Comparison of ENCODE assay signal across 11 cellular contexts in genomic region chr6:134748484-134748883, GRCh38.
"Had no signal": no experiment of that assay in that cellular context is flagged by ENCODE, and none has a peak within 500 bp of the region (broad histone marks: within the 10 kb centered on the region; RNA-seq: fewer than 3 reads in every experiment).

No MANE protein-coding gene starts in this region.

- FAIRE-seq: H1, H54 had no signal

- DNase-seq: GM23248, GOT3, H7, H9, HCEC 1CT, HFFc6 had no signal

- H3K4me3 ChIP-seq: GM23248, GM23338, HAP-1 had no signal

- H3K4me2 ChIP-seq: GM23338 had no signal

- ATAC-seq: GM23338, HCT116 had no signal

- H2AFZ ChIP-seq: GM23248, GM23338 had no signal

- H3K4me3 Mint-ChIP-seq: GM23338, H9, HFFc6 had no signal

- H3K9me3 Mint-ChIP-seq: GM23338, H9, HFFc6 had no signal

- H3K9me3 ChIP-seq: HAP-1 had no signal

- H3K27ac ChIP-seq: GM23248 had no signal

- H3K9ac ChIP-seq: GM23248 had no signal

- H3K4me1 ChIP-seq: HAP-1 had no signal

- H3K36me3 ChIP-seq: HAP-1 had no signal

- H3K27ac Mint-ChIP-seq: GM23338, H9, HFFc6 had no signal
